ENCODE assay signal across 8 cellular contexts in genomic region chr11:117199061-117199915, GRCh38. TPM values are rescaled to one million over a fixed set of nuclear protein-coding genes. Genes with fewer than 3 reads are reported as not detected.
DNase-seq lines count a peak whose midpoint lies in the region; ATAC-seq and TF ChIP-seq lines count a peak whose summit lies in the region.

Gene TAGLN (plus strand): TSS chr11:117199370. CDS start chr11:117203014, 3,644 bp downstream.

- H3K9me3 Mint-ChIP-seq in neural crest cell = no peaks in the 10 kb centered on the region

- peak within 1 kb of the TSS; percentile 19 for H3K27ac Mint-ChIP-seq in neural crest cell (ENCODE audit: unreplicated experiment)

- peaks cover 17% of the 10 kb centered on the region for H3K4me1 Mint-ChIP-seq in neural crest cell

- peak within 1 kb of the TSS; percentile 88 for H3K4me3 ChIP-seq in AG04450 (ENCODE audit: low read depth, low read length)
- peak within 1 kb of the TSS; percentile 66 for H3K4me3 ChIP-seq in fibroblast of villous mesenchyme (ENCODE audit: low read depth, low read length)

- H3K27me3 Mint-ChIP-seq in neural crest cell (ENCODE audit: low read depth) = peaks cover 13% of the 10 kb centered on the region

- H3K9me3 ChIP-seq in AG04450 (ENCODE audit: control insufficient read depth, insufficient read depth, low read length) = no peaks in the 10 kb centered on the region; the same call in 1 of the 2 replicates

- DNase-seq in AG04450 (ENCODE audit: low read depth, low spot score) = peak; percentile 91
- peak; percentile 86 for DNase-seq in RWPE1 (ENCODE audit: low spot score)
- peak; percentile 93 for DNase-seq in fibroblast of villous mesenchyme (ENCODE audit: low read depth)
- DNase-seq in neural crest cell (ENCODE audit: low read depth, low spot score) = peak; percentile 15
- DNase-seq in germinal center (ENCODE audit: low spot score) = no peak

- POLR2A ChIA-PET in AG04450 (lab: Yijun Ruan, JAX) = interaction anchor here (0.6 to 2.6 kb wide), 6 partner anchors 19 to 61 kb away, joined by 4 to 15 read pairs (median 6); partner anchors contain the start of genes PAFAH1B2 and SIDT2
- POLR2A ChIA-PET in RWPE1 (lab: Yijun Ruan, JAX; ENCODE audit: low non-redundant PET) = no interaction called here

- CTCF ChIA-PET in AG04450 (lab: Charles Lee) = interaction anchor here (0.6 to 2.0 kb wide), 4 partner anchors 23 to 29 kb away, joined by 3 to 4 read pairs (median 4); no protein-coding TSS in a partner anchor
- CTCF ChIA-PET in RWPE1 (lab: Yijun Ruan, JAX) = interaction anchor here (0.6 kb wide), 1 partner anchor 408 kb away, joined by 3 read pairs; the partner anchor contains the start of gene APOA5

- TF ChIP-seq CTCF in AG04450 (IDR thresholded peaks at IDR 0.05; ENCODE audit: low read depth, low read length) (no peak), RWPE1 (conservative IDR thresholded peaks at IDR 0.05; ENCODE audit: low read depth) (no peak), fibroblast of villous mesenchyme (IDR thresholded peaks at IDR 0.05; ENCODE audit: insufficient read depth, low read depth, low read length) (no peak), neural crest cell (conservative IDR thresholded peaks at IDR 0.05) (no peak)

- ATAC-seq in GM19452 (IDR thresholded peaks at IDR 0.05; ENCODE audit: unreplicated experiment) (no peak), GM18498 (IDR thresholded peaks at IDR 0.05; ENCODE audit: unreplicated experiment) (no peak), GM21526 (IDR thresholded peaks at IDR 0.05; ENCODE audit: low FRiP score, unreplicated experiment) (no peak)

- peak within 1 kb of the TSS; percentile 57 for H3K4me3 Mint-ChIP-seq in neural crest cell

- no peaks in the 10 kb centered on the region for H3K27me3 ChIP-seq in AG04450 (ENCODE audit: control insufficient read depth, insufficient read depth, low read length)

- H3K36me3 Mint-ChIP-seq in neural crest cell (ENCODE audit: low read depth) = peaks cover 5% of the 10 kb centered on the region

- H3K27ac ChIP-seq in AG04450 (ENCODE audit: low read depth, low read length) = peak within 1 kb of the TSS; percentile 96
- peak within 1 kb of the TSS; percentile 63 for H3K27ac ChIP-seq in RWPE1

RNA-seq across cellular contexts. Expression of gene TAGLN, which starts in this region (rescaled TPM):
- polyA plus RNA-seq in AG04450 (2011; rRNA removed) = 3,100 and 3,444 TPM in 2 replicates
- 838 and 956 TPM in 2 replicates for polyA minus RNA-seq in AG04450 (2011; rRNA and poly(A)+ RNA removed)
- total RNA-seq in fibroblast of villous mesenchyme (4,185 and 5,577 TPM in 2 replicates), neural crest cell (6.4 and 7.7 TPM in 2 replicates)

Comparison
In these comparisons a context has a peak if more than half of its experiments do, and no peak if none do; other contexts are left out.
1. RNA of gene TAGLN (total RNA-seq): 4,185 to 5,577 TPM in fibroblast of villous mesenchyme; 6.4 to 7.7 TPM in neural crest cell; every median in the first group is over 100 times any median in the second.